Comparison of ENCODE assay signal across 10 cellular contexts in the genomic region with DNA sequence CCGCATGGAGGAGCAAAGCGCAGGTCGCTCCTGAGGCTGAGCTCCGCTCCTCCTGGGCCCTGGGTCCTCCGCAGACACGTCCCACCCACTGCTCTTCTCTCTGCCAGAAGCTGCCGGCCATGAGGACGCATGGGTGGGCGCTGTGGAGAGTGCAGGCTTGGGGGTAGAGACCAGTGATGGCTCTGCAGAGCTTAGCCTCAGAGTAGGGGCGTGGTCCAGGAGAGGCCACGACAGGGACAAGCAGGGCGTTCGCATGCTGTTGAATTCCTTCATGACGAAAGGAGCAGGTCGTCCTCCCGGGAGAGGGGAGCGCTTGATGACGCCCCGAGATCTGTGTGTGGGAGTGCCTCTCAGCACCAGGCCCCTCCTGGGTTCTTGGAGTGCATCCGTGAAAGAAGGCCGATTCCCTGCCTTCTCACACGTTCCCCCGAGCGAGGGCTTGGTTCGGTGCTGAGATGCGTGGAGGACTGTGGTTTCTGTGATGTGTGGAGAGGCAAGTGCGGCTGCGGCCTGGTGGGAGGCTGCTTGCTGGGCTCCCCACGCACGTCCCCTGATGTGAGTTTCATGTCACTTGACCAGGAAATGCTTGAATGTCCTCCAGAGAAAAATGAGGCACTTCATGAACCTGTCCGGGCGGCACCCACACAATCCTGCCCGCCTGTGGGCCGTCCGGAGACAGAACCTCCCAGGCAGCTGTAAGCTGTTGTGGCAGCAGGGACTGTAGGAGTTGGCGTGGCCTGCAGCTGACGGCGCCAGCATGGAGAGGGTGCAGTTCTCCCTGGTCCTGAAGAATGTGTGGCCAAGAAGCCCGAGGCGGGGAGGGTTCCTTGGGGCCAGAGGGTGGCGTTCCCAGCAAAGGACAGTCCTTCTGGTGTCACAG. TPM values are rescaled to one million over a fixed set of nuclear protein-coding genes. Genes with fewer than 3 reads are reported as not detected.
DNase-seq lines count a peak whose midpoint lies in the region; ATAC-seq, FAIRE-seq and TF ChIP-seq lines count a peak whose summit lies in the region.
"Had no signal": no experiment of that assay in that cellular context is flagged by ENCODE, and none has a peak within 500 bp of the region (broad histone marks: within the 10 kb centered on the region; RNA-seq: fewer than 3 reads in every experiment).

No MANE protein-coding gene starts in this region.

- H3K4me1 Mint-ChIP-seq in T-helper 2 cell treated with Interferon-gamma antibody and Interleukin-4, amounts not matched to agents 5 μg/mL and 100 μg/mL, for 36 hours (ENCODE audit: low read depth) = peaks cover 35% of the 10 kb centered on the region
- H3K4me1 Mint-ChIP-seq in astrocyte (ENCODE audit: low read depth, unreplicated experiment) = peaks cover 36% of the 10 kb centered on the region

- H4K20me1 ChIP-seq in astrocyte (ENCODE audit: insufficient read depth, low read length) = peaks cover 89% of the 10 kb centered on the region

- H3K9me3 Mint-ChIP-seq in T-helper 2 cell treated with Interferon-gamma antibody and Interleukin-4, amounts not matched to agents 5 μg/mL and 100 μg/mL, for 36 hours = no peaks in the 10 kb centered on the region
- no peaks in the 10 kb centered on the region for H3K9me3 Mint-ChIP-seq in astrocyte (ENCODE audit: unreplicated experiment)

- 46% methylated on average over 29 of the region's 41 CpGs for WGBS in suprapubic skin

- H3K36me3 Mint-ChIP-seq in T-helper 2 cell treated with Interferon-gamma antibody and Interleukin-4, amounts not matched to agents 5 μg/mL and 100 μg/mL, for 36 hours (ENCODE audit: low read depth) = peaks cover 60% of the 10 kb centered on the region
- H3K36me3 Mint-ChIP-seq in astrocyte (ENCODE audit: low read depth, unreplicated experiment) = peaks cover 8% of the 10 kb centered on the region

- peaks cover 89% of the 10 kb centered on the region for H3K79me2 ChIP-seq in astrocyte (ENCODE audit: insufficient read depth, low read length)

- no peak for TF ChIP-seq EP300 in suprapubic skin (IDR thresholded peaks at IDR 0.05)

- peak overlapping the region; percentile 93 for H3K9ac ChIP-seq in astrocyte (ENCODE audit: low read length)

- H3K9me3 ChIP-seq in astrocyte (ENCODE audit: insufficient read depth, low read depth, low read length) = no peaks in the 10 kb centered on the region
- no peaks in the 10 kb centered on the region for H3K9me3 ChIP-seq in suprapubic skin
- H3K9me3 ChIP-seq: A549 had no signal

- H3K27me3 ChIP-seq in astrocyte (ENCODE audit: insufficient read depth, low read length) (no peaks in the 10 kb centered on the region), suprapubic skin (no peaks in the 10 kb centered on the region)

- H3K27me3 Mint-ChIP-seq in T-helper 2 cell treated with Interferon-gamma antibody and Interleukin-4, amounts not matched to agents 5 μg/mL and 100 μg/mL, for 36 hours (ENCODE audit: low read depth) = no peaks in the 10 kb centered on the region
- no peaks in the 10 kb centered on the region for H3K27me3 Mint-ChIP-seq in astrocyte (ENCODE audit: low read depth, unreplicated experiment)

- no peak for TF ChIP-seq POLR2A in suprapubic skin (IDR thresholded peaks at IDR 0.05)

- H3K27ac Mint-ChIP-seq in T-helper 2 cell treated with Interferon-gamma antibody and Interleukin-4, amounts not matched to agents 5 μg/mL and 100 μg/mL, for 36 hours = no peak overlapping the region
- peak overlapping the region; percentile 75 for H3K27ac Mint-ChIP-seq in astrocyte (ENCODE audit: unreplicated experiment)

- ATAC-seq in HG03097 (IDR thresholded peaks at IDR 0.05; ENCODE audit: low FRiP score, unreplicated experiment) = no peak
- ATAC-seq: A549 had no signal

- peak overlapping the region; percentile 93 for H3K4me2 ChIP-seq in astrocyte (ENCODE audit: low read length)

- no peak for FAIRE-seq in astrocyte (lab: Jason Lieb, UNC)
- FAIRE-seq: A549 had no signal

- H3K36me3 ChIP-seq in astrocyte (ENCODE audit: insufficient read depth, low read length) (peaks cover 16% of the 10 kb centered on the region), suprapubic skin (peaks cover 31% of the 10 kb centered on the region)

- DNase-seq in T-helper 2 cell treated with Interferon-gamma antibody and Interleukin-4, amounts not matched to agents 5 μg/mL and 100 μg/mL, for 36 hours (ENCODE audit: low spot score) = no peak
- no peak for DNase-seq in T-helper 2 cell
- DNase-seq in astrocyte (ENCODE audit: low read depth) = no peak
- peak; percentile 17 for DNase-seq in left kidney (ENCODE audit: low read depth, low spot score)
- DNase-seq in suprapubic skin (ENCODE audit: low spot score in 2 of 2) = no peak
- no peak for DNase-seq in NCI-H2227 (lab: John Stamatoyannopoulos, UW; ENCODE audit: unreplicated experiment)
- DNase-seq in DMS53 (lab: John Stamatoyannopoulos, UW) = no peak

- H3K27ac ChIP-seq in astrocyte (ENCODE audit: low read depth, low read length) (no peak overlapping the region), suprapubic skin (peak overlapping the region; percentile 66)
- H3K27ac ChIP-seq: A549 had no signal

- H3K4me3 ChIP-seq in astrocyte (ENCODE audit: insufficient read depth, low read depth, low read length) (no peak overlapping the region), suprapubic skin (peak overlapping the region; percentile 44)
- H3K4me3 ChIP-seq: A549 had no signal

- peak overlapping the region; percentile 86 for H3K4me3 Mint-ChIP-seq in T-helper 2 cell treated with Interferon-gamma antibody and Interleukin-4, amounts not matched to agents 5 μg/mL and 100 μg/mL, for 36 hours
- H3K4me3 Mint-ChIP-seq in astrocyte (ENCODE audit: unreplicated experiment) = peak overlapping the region; percentile 81

- H2AFZ ChIP-seq in astrocyte (ENCODE audit: low read depth, low read length) = no peak overlapping the region

- TF ChIP-seq CTCF in astrocyte (IDR thresholded peaks at IDR 0.05; ENCODE audit: insufficient read depth, low read depth, low read length) = no peak
- TF ChIP-seq CTCF in suprapubic skin (IDR thresholded peaks at IDR 0.05) = no peak

- H3K4me1 ChIP-seq in astrocyte (ENCODE audit: insufficient read depth, low read length) (peaks cover 47% of the 10 kb centered on the region), suprapubic skin (peaks cover 63% of the 10 kb centered on the region)

RNA-seq across cellular contexts. Expression of gene SF3A2, which starts 4.5 kb away (rescaled TPM):
- total RNA-seq in astrocyte (76.6 and 83.2 TPM in 2 replicates), suprapubic skin (100 to 1,000 TPM in 1 of 4 donors, 10 to 100 TPM in 3; 48.0 to 103 (median 64.8) TPM)

RNA-seq across cellular contexts. Expression of gene PLEKHJ1, which starts 5.0 kb away (rescaled TPM):
- total RNA-seq in astrocyte = 69.9 and 78.3 TPM in 2 replicates
- 10 to 100 TPM; 36.1 to 78.0 (median 62.9) TPM for total RNA-seq in suprapubic skin

RNA-seq across cellular contexts. Expression of gene AMH, which starts 8.0 kb away (rescaled TPM):
- total RNA-seq in astrocyte (3.5 and 4.6 TPM in 2 replicates), suprapubic skin (1 to 10 TPM; 1.7 to 4.3 (median 3.0) TPM)

RNA-seq across cellular contexts. Expression of gene JSRP1, which starts 15.1 kb away (rescaled TPM):
- 0.36 and 1.3 TPM in 2 replicates for total RNA-seq in astrocyte
- total RNA-seq in suprapubic skin = not detected
- total RNA-seq: NCI-H460 had no signal

RNA-seq across cellular contexts. Expression of gene PEAK3, which starts 40.9 kb away (rescaled TPM):
- total RNA-seq in astrocyte = 0.18 TPM in 1 of 2 replicates, not detected in the other
- 1 to 10 TPM in 1 of 4 donors, under 1 TPM in 1, not detected in 2; 0.55 to 1.4 TPM for total RNA-seq in suprapubic skin
- total RNA-seq: NCI-H460 had no signal
